In the genomic region with DNA sequence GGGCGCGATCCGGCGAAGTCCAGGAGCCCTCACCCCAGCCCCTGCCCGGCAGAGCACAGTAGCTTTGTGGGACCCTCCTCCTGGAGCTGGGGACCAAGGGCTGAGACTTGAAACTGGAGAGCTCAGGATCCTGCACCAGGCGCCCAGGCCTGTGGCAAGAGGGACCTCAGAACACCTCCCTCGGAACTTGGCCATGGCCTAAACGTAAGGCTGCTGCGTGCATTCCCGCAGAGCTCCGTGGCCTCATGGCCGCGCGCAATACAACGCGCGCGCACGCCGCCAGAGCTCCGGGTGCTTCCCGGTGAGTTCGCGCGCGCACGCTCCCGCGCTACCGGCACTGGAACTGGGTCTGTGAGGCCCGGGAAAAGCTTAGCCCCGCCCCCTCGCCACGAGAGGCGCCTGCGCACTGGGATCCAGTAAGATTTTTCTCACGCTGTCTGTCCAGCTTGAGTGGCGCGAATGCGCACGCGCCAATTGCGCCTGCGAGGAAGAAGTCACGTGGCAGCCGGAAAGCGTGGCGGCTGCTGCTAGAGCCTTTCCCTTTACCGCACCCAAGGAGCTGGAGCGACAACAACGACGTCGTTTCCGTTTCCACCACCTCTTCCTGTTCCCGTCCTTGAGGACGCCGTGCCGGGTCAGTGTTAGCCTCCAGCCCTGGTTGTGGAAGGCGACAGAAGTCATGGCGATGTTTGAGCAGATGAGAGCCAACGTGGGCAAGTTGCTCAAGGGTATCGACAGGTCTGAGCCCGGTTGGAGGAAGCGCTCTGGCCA, we compare ENCODE assay signal across 8 cellular contexts. TPM values are rescaled to one million over a fixed set of nuclear protein-coding genes. Genes with fewer than 3 reads are reported as not detected.
DNase-seq lines count a peak whose midpoint lies in the region; ATAC-seq and TF ChIP-seq lines count a peak whose summit lies in the region.

Gene EIF3K (plus strand): TSS at position 599 of the 771 bp plus-strand sequence. CDS start 81 bp downstream, at position 680.

- H3K4me1 ChIP-seq in BE2C, result no peaks in the 10 kb centered on the region

- peak; percentile 59 for ATAC-seq in GM19328 (IDR thresholded peaks at IDR 0.05; ENCODE audit: unreplicated experiment)
- ATAC-seq in HG03520 (IDR thresholded peaks at IDR 0.05; ENCODE audit: unreplicated experiment), result peak; percentile 64
- ATAC-seq in left colon, result peak; percentile 92

- H3K36me3 ChIP-seq in BE2C, result peaks cover 36% of the 10 kb centered on the region

- H3K9me3 ChIP-seq in BE2C, result no peaks in the 10 kb centered on the region

- intact Hi-C loops in left colon (cut with DNase I, micrococcal nuclease), result no loop called here

- DNase-seq in BE2C (peak; percentile 99), NCI-H748 (lab: John Stamatoyannopoulos, UW; ENCODE audit: unreplicated experiment) (peak; percentile 99), cortex of kidney (lab: John Stamatoyannopoulos, UW) (peak; percentile 62), left colon (peak; percentile 99)
- peak; percentile 96 for DNase-seq in activated CD4-positive, alpha-beta T cell treated with anti-CD3 and anti-CD28 coated beads, Interleukin-2, amount 50 U/mL, for 1 hour
- DNase-seq in stimulated activated CD4-positive, alpha-beta T cell treated with anti-CD3 and anti-CD28 coated beads, Interleukin-1b, Interleukin-23, amount 100 ng/mL, for 48 hours, result peak; percentile 98

- no peak for TF ChIP-seq CTCF in BE2C (IDR thresholded peaks at IDR 0.05; ENCODE audit: low read depth, low read length)

- peak within 1 kb of the TSS; percentile 97 for H3K4me3 ChIP-seq in BE2C (ENCODE audit: low read depth, low read length)

- H3K27me3 ChIP-seq in BE2C, result no peaks in the 10 kb centered on the region

RNA-seq across cellular contexts. Expression of gene EIF3K, which starts in this region (rescaled TPM):
- polyA plus RNA-seq in BE2C (2012; ENCODE audit: insufficient read depth, insufficient read length, low read depth), result 581 TPM
- 100 to 1,000 TPM; 343 to 430 TPM for total RNA-seq in left colon

Comparison
In these comparisons a context has a peak if more than half of its experiments do, and no peak if none do; other contexts are left out.
1. Peak in every context shown above with its lines: DNase-seq, ATAC-seq and H3K4me3 ChIP-seq.